Comparison of ENCODE assay signal across 1 cellular context in genomic region chr2:217660423-217660822, GRCh38.
TF ChIP-seq lines count a peak whose summit lies in the region.

No MANE protein-coding gene starts in this region.

TF ChIP-seq in IMR-90, 13 proteins besides CTCF, POLR2A, EP300 and RAD21 (continued from another document):
- TF ChIP-seq ELK1 (IDR thresholded peaks at IDR 0.05; ENCODE audit: borderline replicate concordance, low read depth, low read length) = no peak
- no peak for TF ChIP-seq SMC3 (IDR thresholded peaks at IDR 0.05; ENCODE audit: low read depth, low read length)
- TF ChIP-seq MAZ (IDR thresholded peaks at IDR 0.05; ENCODE audit: borderline replicate concordance, low read depth, low read length) = no peak
